In genomic region chr15:32747886-32748285, GRCh38 we compare ENCODE assay signal across 1 cellular context.
TF ChIP-seq lines count a peak whose summit lies in the region.

No MANE protein-coding gene starts in this region.

TF ChIP-seq in GM23338, 12 proteins besides CTCF, POLR2A, EP300 and RAD21 (continued from another document):
- TF ChIP-seq NANOG (IDR thresholded peaks at IDR 0.05; ENCODE audit: borderline replicate concordance) (no peak), ZNF462 (CRISPR knock-in tag; IDR thresholded peaks at IDR 0.05) (no peak)
